Comparison of ENCODE assay signal across 27 cellular contexts in the genomic region with DNA sequence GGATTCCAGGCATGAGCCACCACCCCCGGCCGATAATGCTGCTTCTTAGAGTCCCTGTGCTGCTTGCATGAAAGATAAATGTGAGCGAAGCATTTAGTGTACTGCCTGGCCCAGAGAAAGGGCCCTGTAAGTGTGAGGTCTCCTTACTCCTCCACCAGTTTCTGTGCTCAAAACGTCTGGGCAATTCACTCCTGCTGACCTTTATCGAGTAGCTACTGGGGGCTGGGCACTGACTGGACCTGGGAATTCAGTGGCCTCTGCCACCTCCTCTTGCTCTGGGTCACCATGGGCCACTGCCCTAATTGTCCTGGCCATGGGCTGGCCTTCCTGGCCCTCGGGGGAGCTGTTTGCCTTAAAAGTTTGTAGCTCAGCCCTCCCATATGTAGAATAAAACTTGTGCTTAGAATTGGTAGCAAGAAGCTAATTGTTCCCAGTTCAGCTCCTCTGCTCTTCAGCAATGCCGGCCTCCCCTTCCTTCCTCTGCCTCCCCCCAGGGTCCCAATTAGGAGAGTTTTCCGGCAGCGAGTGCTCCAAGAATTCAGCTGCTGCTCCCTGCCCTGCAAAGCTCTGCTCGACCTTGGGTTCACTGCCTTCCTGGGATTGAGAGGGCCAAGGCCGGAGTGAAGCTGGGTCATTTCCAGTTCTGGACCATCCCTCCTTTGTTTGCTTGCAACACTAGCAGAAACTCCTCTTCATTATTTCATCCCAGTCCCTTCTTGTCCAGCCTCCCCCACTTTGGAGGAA.
DNase-seq lines count a peak whose midpoint lies in the region; ATAC-seq, FAIRE-seq and TF ChIP-seq lines count a peak whose summit lies in the region.
"Had no signal": no experiment of that assay in that cellular context is flagged by ENCODE, and none has a peak within 500 bp of the region (broad histone marks: within the 10 kb centered on the region; RNA-seq: fewer than 3 reads in every experiment).

No MANE protein-coding gene starts in this region.

- H3K27me3 Mint-ChIP-seq in WTC11 (ENCODE audit: low read depth) = no peaks in the 10 kb centered on the region
- H3K27me3 Mint-ChIP-seq in neural progenitor cell (ENCODE audit: insufficient read depth, low read depth) = peaks cover 8% of the 10 kb centered on the region
- no peaks in the 10 kb centered on the region for H3K27me3 Mint-ChIP-seq in T-cell

- ATAC-seq in WTC11 = no peak
- no peak for ATAC-seq in T-cell (replicated peaks in 1 of 4)
- ATAC-seq: pancreas had no signal

- H2AFZ ChIP-seq in neural progenitor cell (replicated peaks) (no peak overlapping the region), smooth muscle cell (ENCODE audit: low read depth) (no peak overlapping the region)

- POLR2A ChIA-PET in WTC11 (lab: Charles Lee) (no interaction called here), T-cell (lab: Charles Lee) (interaction anchor here in 1 of 2 donors (0.5 kb wide), 1 partner anchor 22 kb away, joined by 3 read pairs; no protein-coding TSS in a partner anchor)

- no peak for FAIRE-seq in kidney (lab: Jason Lieb, UNC)
- FAIRE-seq: H54, keratinocyte, pancreas had no signal

- no peak for TF ChIP-seq POLR2A in erythroblast (IDR thresholded peaks at IDR 0.05; ENCODE audit: low read length)

- H4K20me1 ChIP-seq in neural progenitor cell (ENCODE audit: low read depth) = peaks cover 12% of the 10 kb centered on the region
- no peaks in the 10 kb centered on the region for H4K20me1 ChIP-seq in smooth muscle cell (ENCODE audit: low read depth)

- intact Hi-C loops in kidney (cut with DNase I) = no loop called here

- H3K4me3 ChIP-seq in kidney (ENCODE audit: low read length in 2 of 2) = no peak overlapping the region
- H3K4me3 ChIP-seq in neural progenitor cell = no peak overlapping the region
- H3K4me3 ChIP-seq in skeletal muscle tissue (ENCODE audit: low read length in 3 of 3) = peak overlapping the region in 1 of 3 donors; percentile 22
- no peak overlapping the region for H3K4me3 ChIP-seq in smooth muscle cell
- no peak overlapping the region for H3K4me3 ChIP-seq in HAP-1
- H3K4me3 ChIP-seq: pancreas, skin epidermis, suprapubic skin, uterus had no signal

- H3K4me2 ChIP-seq in neural progenitor cell = peak overlapping the region; percentile 42
- H3K4me2 ChIP-seq in smooth muscle cell = no peak overlapping the region
- H3K4me2 ChIP-seq: SK-N-SH had no signal

- no peaks in the 10 kb centered on the region for H3K79me2 ChIP-seq in neural progenitor cell (ENCODE audit: low read depth)
- no peaks in the 10 kb centered on the region for H3K79me2 ChIP-seq in smooth muscle cell (ENCODE audit: low read depth)

- H3K27me3 ChIP-seq in neural progenitor cell (no peaks in the 10 kb centered on the region), skeletal muscle tissue (ENCODE audit: control insufficient read depth in 3 of 3, insufficient read depth in 3 of 3, low read length in 3 of 3) (no peaks in the 10 kb centered on the region), smooth muscle cell (ENCODE audit: low read depth) (no peaks in the 10 kb centered on the region), HAP-1 (ENCODE audit: low read depth) (no peaks in the 10 kb centered on the region)
- H3K27me3 ChIP-seq: pancreas, suprapubic skin, uterus had no signal

- H3K9ac ChIP-seq in kidney (ENCODE audit: low read length in 2 of 2) = no peak overlapping the region
- no peak overlapping the region for H3K9ac ChIP-seq in neural progenitor cell
- no peak overlapping the region for H3K9ac ChIP-seq in skeletal muscle tissue (ENCODE audit: low read depth in 1 of 3, low read length in 3 of 3)
- H3K9ac ChIP-seq in smooth muscle cell (ENCODE audit: low read depth) = no peak overlapping the region
- H3K9ac ChIP-seq: SK-N-SH had no signal

- H3K9me3 ChIP-seq in kidney (ENCODE audit: control insufficient read depth in 1 of 2, low read length in 2 of 2) = no peaks in the 10 kb centered on the region
- no peaks in the 10 kb centered on the region for H3K9me3 ChIP-seq in neural progenitor cell (ENCODE audit: low read depth)
- no peaks in the 10 kb centered on the region for H3K9me3 ChIP-seq in skeletal muscle tissue (ENCODE audit: control insufficient read depth in 3 of 3, low read length in 3 of 3)
- H3K9me3 ChIP-seq in smooth muscle cell (replicated peaks; ENCODE audit: low read depth) = no peaks in the 10 kb centered on the region
- H3K9me3 ChIP-seq in HAP-1 = no peaks in the 10 kb centered on the region
- H3K9me3 ChIP-seq: pancreas, SK-N-SH, suprapubic skin, uterus had no signal

- in situ Hi-C loops in HAP-1 (cut with MboI; ENCODE audit: low sequenced_read_pairs) = no loop called here

- H3K4me3 Mint-ChIP-seq in WTC11 = no peak overlapping the region
- peak overlapping the region; percentile 68 for H3K4me3 Mint-ChIP-seq in neural progenitor cell
- H3K4me3 Mint-ChIP-seq in T-cell = no peak overlapping the region
- H3K4me3 Mint-ChIP-seq: stimulated activated effector memory CD8-positive, alpha-beta T cell treated with anti-CD3 and anti-CD28 coated beads, Interleukin-12 subunit alpha, Interleukin-12 subunit beta, amount 100 ng/mL, for 72 hours had no signal

- H3K36me3 Mint-ChIP-seq in WTC11 (peaks cover 22% of the 10 kb centered on the region), neural progenitor cell (peaks cover 44% of the 10 kb centered on the region), T-cell (peaks cover 5% of the 10 kb centered on the region)
- H3K36me3 Mint-ChIP-seq: stimulated activated effector memory CD8-positive, alpha-beta T cell treated with anti-CD3 and anti-CD28 coated beads, Interleukin-12 subunit alpha, Interleukin-12 subunit beta, amount 100 ng/mL, for 72 hours had no signal

- H3K9me3 Mint-ChIP-seq in WTC11 (peaks cover 9% of the 10 kb centered on the region), neural progenitor cell (peaks cover 14% of the 10 kb centered on the region), T-cell (no peaks in the 10 kb centered on the region)
- H3K9me3 Mint-ChIP-seq: stimulated activated effector memory CD8-positive, alpha-beta T cell treated with anti-CD3 and anti-CD28 coated beads, Interleukin-12 subunit alpha, Interleukin-12 subunit beta, amount 100 ng/mL, for 72 hours had no signal

- 66% methylated on average over 11 of the region's 11 CpGs for WGBS in smooth muscle cell (ENCODE audit: low lambda C conversion rate)

- peaks cover 7 to 11% of the 10 kb centered on the region in 2 donors for H3K4me1 ChIP-seq in kidney (ENCODE audit: control insufficient read depth in 1 of 2, insufficient read depth in 1 of 2, low read depth in 1 of 2, low read length in 2 of 2)
- H3K4me1 ChIP-seq in neural progenitor cell = peaks cover 10% of the 10 kb centered on the region
- peaks cover 0 to 10% (median 0%) of the 10 kb centered on the region in 3 donors for H3K4me1 ChIP-seq in skeletal muscle tissue (ENCODE audit: control insufficient read depth in 3 of 3, insufficient read depth in 3 of 3, low read length in 3 of 3)
- no peaks in the 10 kb centered on the region for H3K4me1 ChIP-seq in smooth muscle cell (ENCODE audit: low read depth)
- H3K4me1 ChIP-seq in HAP-1 = no peaks in the 10 kb centered on the region
- H3K4me1 ChIP-seq: pancreas, suprapubic skin had no signal

- H3F3A ChIP-seq in neural progenitor cell (ENCODE audit: low read depth) (peaks cover 11% of the 10 kb centered on the region), smooth muscle cell (ENCODE audit: low read depth) (no peaks in the 10 kb centered on the region)

- H3K36me3 ChIP-seq in kidney (ENCODE audit: control insufficient read depth in 1 of 2, insufficient read depth in 2 of 2, low read length in 2 of 2) (no peaks in the 10 kb centered on the region), neural progenitor cell (no peaks in the 10 kb centered on the region), skeletal muscle tissue (ENCODE audit: control insufficient read depth in 3 of 3, insufficient read depth in 3 of 3, low read length in 3 of 3) (no peaks in the 10 kb centered on the region), smooth muscle cell (ENCODE audit: low read depth) (no peaks in the 10 kb centered on the region), HAP-1 (replicated peaks) (no peaks in the 10 kb centered on the region)
- H3K36me3 ChIP-seq: pancreas, suprapubic skin, uterus had no signal

- 0 out of 2 replicates have a peak, but pooled peaks cover 4% of the 10 kb centered on the region for H3K4me1 Mint-ChIP-seq in WTC11
- H3K4me1 Mint-ChIP-seq in neural progenitor cell = peaks cover 38% of the 10 kb centered on the region
- no peaks in the 10 kb centered on the region for H3K4me1 Mint-ChIP-seq in T-cell
- H3K4me1 Mint-ChIP-seq: stimulated activated effector memory CD8-positive, alpha-beta T cell treated with anti-CD3 and anti-CD28 coated beads, Interleukin-12 subunit alpha, Interleukin-12 subunit beta, amount 100 ng/mL, for 72 hours had no signal

- DNase-seq in WTC11 (ENCODE audit: low spot score) (no peak), kidney (peak; percentile 59), neural progenitor cell (ENCODE audit: low spot score) (peak; percentile 47), smooth muscle cell (lab: John Stamatoyannopoulos, UW; ENCODE audit: unreplicated experiment) (no peak), HAP-1 (ENCODE audit: low spot score in 2 of 2) (no peak), T-cell (no peak), erythroblast (lab: John Stamatoyannopoulos, UW) (no peak)
- DNase-seq: activated CD4-positive, alpha-beta T cell treated with anti-CD3 and anti-CD28 coated beads, Interleukin-2, amount 50 U/mL, for 48 hours; activated CD8-positive, alpha-beta memory T cell treated with anti-CD3 and anti-CD28 coated beads, Interleukin-2, amount 50 U/mL, for 4 hours; activated naive CD4-positive, alpha-beta T cell treated with anti-CD3 and anti-CD28 coated beads, Interleukin-2, amount 50 U/mL, for 16 hours; amygdala; C1 segment of cervical spinal cord; cortex of kidney; Karpas-422; MV-4-11; NCI-H187; NCI-H526 treated with DMSO at 0.1 percent for 48 hours; pancreas; SK-N-SH; T1000 had no signal

- TF ChIP-seq CTCF in WTC11 (IDR thresholded peaks at IDR 0.05) (no peak), kidney (IDR thresholded peaks at IDR 0.05; ENCODE audit: borderline replicate concordance, extremely low read depth, insufficient read depth) (no peak), neural progenitor cell (IDR thresholded peaks at IDR 0.05) (no peak), smooth muscle cell (IDR thresholded peaks at IDR 0.05; ENCODE audit: borderline replicate concordance, insufficient read depth, poor library complexity, severe bottlenecking) (no peak)

- H3K27ac ChIP-seq in kidney (ENCODE audit: low read depth in 2 of 2, low read length in 2 of 2) (no peak overlapping the region), neural progenitor cell (peak overlapping the region; percentile 5), skeletal muscle tissue (ENCODE audit: low read depth, low read length) (peak overlapping the region; percentile 7), smooth muscle cell (ENCODE audit: low read depth) (no peak overlapping the region)
- H3K27ac ChIP-seq: pancreas, skin epidermis, suprapubic skin had no signal

- H3K27ac Mint-ChIP-seq in WTC11 (0 out of 2 replicates have a peak overlapping the region, but pooled peaks have one; percentile 26), neural progenitor cell (peak overlapping the region; percentile 96), T-cell (no peak overlapping the region)
- H3K27ac Mint-ChIP-seq: stimulated activated effector memory CD8-positive, alpha-beta T cell treated with anti-CD3 and anti-CD28 coated beads, Interleukin-12 subunit alpha, Interleukin-12 subunit beta, amount 100 ng/mL, for 72 hours had no signal

- CTCF ChIA-PET in WTC11 (lab: Charles Lee) (interaction anchor here (1.7 kb wide), 2 partner anchors 41 to 155 kb away, joined by 6 to 8 read pairs; no protein-coding TSS in a partner anchor), T-cell (lab: Charles Lee) (no interaction called here)

Comparison
In these comparisons a context has a peak if more than half of its experiments do, and no peak if none do; other contexts are left out.
1. DNase-seq: peak in kidney (single experiment) and neural progenitor cell (single experiment); none in WTC11 (single experiment), smooth muscle cell (single experiment), HAP-1 (0 of 2), T-cell (0 of 34) and erythroblast (0 of 2).
2. H3K27ac Mint-ChIP-seq: peak in WTC11 (single experiment) and neural progenitor cell (single experiment); none in T-cell (0 of 2).
3. H3K27ac ChIP-seq: peak in neural progenitor cell (single experiment) and skeletal muscle tissue (single experiment); none in kidney (0 of 2) and smooth muscle cell (single experiment).